10 cellular contexts compared by ENCODE assay signal in the genomic region with DNA sequence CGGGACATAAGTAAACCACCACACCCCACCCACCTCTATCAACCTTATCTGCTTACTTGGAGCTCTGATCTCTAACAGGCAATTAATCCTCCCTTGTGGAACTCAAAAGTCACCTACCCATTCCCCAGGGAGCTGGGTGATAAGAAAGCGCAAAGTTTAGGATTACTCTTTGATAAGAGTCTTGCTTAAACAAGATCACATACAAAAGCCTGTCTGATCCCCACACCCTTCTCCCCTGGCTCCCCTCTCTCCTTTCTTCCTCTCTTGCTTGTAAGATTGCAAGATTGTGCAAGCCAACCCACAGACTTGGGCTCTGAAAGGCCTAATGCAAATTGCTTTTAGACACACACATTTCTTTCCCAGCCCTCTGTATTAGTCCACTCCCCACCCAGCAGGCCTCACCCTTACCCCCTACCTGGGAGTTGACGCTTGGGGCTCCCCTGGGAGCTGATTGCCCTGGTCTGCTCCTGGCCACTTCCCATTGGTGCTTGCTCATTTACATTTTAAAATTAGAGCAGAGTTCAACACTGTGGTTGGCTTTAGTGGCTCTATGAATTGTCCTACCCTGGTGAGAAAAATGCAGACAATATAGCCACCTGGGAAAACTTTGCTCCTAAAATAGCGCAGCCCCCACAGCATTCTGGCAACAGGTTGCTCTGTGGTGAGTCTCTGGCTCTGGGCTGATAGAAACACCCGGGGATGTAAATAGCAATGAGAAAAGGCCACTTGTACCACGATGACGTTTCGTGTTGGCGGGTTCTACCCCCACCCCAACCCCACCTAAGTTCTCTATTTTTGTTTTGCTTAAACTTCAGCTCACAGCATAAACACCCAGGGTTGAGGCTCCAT. TPM values are rescaled to one million over a fixed set of nuclear protein-coding genes. Genes with fewer than 3 reads are reported as not detected.
DNase-seq lines count a peak whose midpoint lies in the region; ATAC-seq, FAIRE-seq and TF ChIP-seq lines count a peak whose summit lies in the region.
"Had no signal": no experiment of that assay in that cellular context is flagged by ENCODE, and none has a peak within 500 bp of the region (broad histone marks: within the 10 kb centered on the region; RNA-seq: fewer than 3 reads in every experiment).

No MANE protein-coding gene starts in this region.

- no peak overlapping the region for H3K23ac ChIP-seq in H1 (ENCODE audit: insufficient read length)

- no peak overlapping the region for H3K4me3 ChIP-seq in H1 (ENCODE audit: extremely low read depth in 1 of 4, insufficient read depth in 2 of 4, low read depth in 3 of 4, low read length in 4 of 4)

- 77% methylated on average over 9 of the region's 9 CpGs; no CpG with 5 or more reads in 1 of the 2 experiments for WGBS in H1 (ENCODE audit: extremely low coverage in 1 of 2, insufficient coverage in 1 of 2, insufficient read length in 1 of 2, insufficient replicate concordance in 2 of 2, low coverage in 1 of 2, low lambda C conversion rate in 2 of 2, missing lambda C conversion rate in 1 of 2), 2 experiments

- H3K18ac ChIP-seq in H1 (ENCODE audit: extremely low read depth, low read length): 0 out of 2 replicates have a peak overlapping the region, but pooled peaks have one; percentile 32

- no peak overlapping the region; a peak in 1 of 7 replicates for H3K9ac ChIP-seq in H1 (replicated peaks in 1 of 4; ENCODE audit: extremely low read depth in 1 of 4, low read depth in 3 of 4, low read length in 3 of 4)
- H3K9ac ChIP-seq: parathyroid adenoma had no signal

- TF ChIP-seq CTCF in H1 (IDR thresholded peaks at IDR 0.05; ENCODE audit: control extremely low read depth in 1 of 3, insufficient read depth in 1 of 3, low read depth in 1 of 3, low read length in 3 of 3) (no peak), omental fat pad (IDR thresholded peaks at IDR 0.05) (no peak)

- no peaks in the 10 kb centered on the region for H3K9me3 ChIP-seq in H1 (ENCODE audit: insufficient read depth in 2 of 2, low read depth in 1 of 2, low read length in 1 of 2)

- H3K27me3 ChIP-seq in H1 (replicated peaks in 1 of 4; ENCODE audit: control insufficient read depth in 3 of 4, extremely low read depth in 1 of 4, insufficient read depth in 3 of 4, low read length in 3 of 4): no peaks in the 10 kb centered on the region

- no peak overlapping the region for H4K91ac ChIP-seq in H1 (replicated peaks; ENCODE audit: insufficient read length, low read length)

- no peak overlapping the region for H2AK5ac ChIP-seq in H1 (ENCODE audit: low read depth, low read length)

- TF ChIP-seq POLR2A in H1 (IDR thresholded peaks at IDR 0.05; ENCODE audit: control extremely low read depth in 1 of 2, low read depth in 2 of 2, low read length in 2 of 2): no peak

- H2BK12ac ChIP-seq in H1 (ENCODE audit: low read depth, low read length): peak overlapping the region; percentile 71

- no peaks in the 10 kb centered on the region for H3K23me2 ChIP-seq in H1 (ENCODE audit: low read depth, low read length)

- no peaks in the 10 kb centered on the region for H3K79me1 ChIP-seq in H1 (ENCODE audit: low read depth, low read length)

- no peak overlapping the region for H4K8ac ChIP-seq in H1 (ENCODE audit: extremely low read depth, insufficient read depth, low read length)

- H3K4me1 ChIP-seq in H1 (replicated peaks in 1 of 4; ENCODE audit: control insufficient read depth in 3 of 4, insufficient read depth in 4 of 4, low read length in 3 of 4): peaks cover 0 to 13% (median 10%) of the 10 kb centered on the region in 4 experiments; a peak in 6 of 7 replicates

- no peaks in the 10 kb centered on the region for H3K79me2 ChIP-seq in H1 (ENCODE audit: control insufficient read depth in 1 of 2, insufficient read depth in 2 of 2, low read length in 2 of 2)
- H3K79me2 ChIP-seq: parathyroid adenoma had no signal

- POLR2A ChIA-PET in H1 (lab: Charles Lee; ENCODE audit: partially characterized antibody): no interaction called here

- peak overlapping the region; percentile 48 for H2BK20ac ChIP-seq in H1 (ENCODE audit: low read length)

- no peak overlapping the region for H3K4ac ChIP-seq in H1 (replicated peaks; ENCODE audit: insufficient read length, low read depth, low read length)

- no peak overlapping the region for H3K56ac ChIP-seq in H1 (replicated peaks; ENCODE audit: insufficient read length, low read depth, low read length)

- no peak overlapping the region for H2BK15ac ChIP-seq in H1 (ENCODE audit: low read length)

- no peak for FAIRE-seq in H1 (lab: Jason Lieb, UNC)

- CTCF ChIA-PET in H1 (lab: Charles Lee; ENCODE audit: partially characterized antibody): interaction anchor here (0.6 to 16.2 kb wide), 7 partner anchors 9 to 457 kb away, joined by 3 to 164 read pairs (median 4); no protein-coding TSS in a partner anchor

- H3K27ac ChIP-seq in H1 (ENCODE audit: low read depth, low read length): no peak overlapping the region
- H3K27ac ChIP-seq: parathyroid adenoma had no signal

- H4K20me1 ChIP-seq in H1 (replicated peaks in 1 of 2; ENCODE audit: control insufficient read depth in 1 of 2, insufficient read depth in 2 of 2, low read length in 2 of 2): no peaks in the 10 kb centered on the region

- no peaks in the 10 kb centered on the region for H3K36me3 ChIP-seq in H1 (ENCODE audit: control insufficient read depth in 2 of 4, insufficient read depth in 4 of 4, low read length in 3 of 4)

- H2AFZ ChIP-seq in H1 (ENCODE audit: low read length): no peak overlapping the region
- H2AFZ ChIP-seq: parathyroid adenoma had no signal

- no peak for TF ChIP-seq RAD21 in H1 (IDR thresholded peaks at IDR 0.05 in 1 of 2, conservative IDR thresholded peaks at IDR 0.05 in 1 of 2; ENCODE audit: low read depth in 2 of 2, low read length in 2 of 2)

- TF ChIP-seq EP300 in H1 (IDR thresholded peaks at IDR 0.05; ENCODE audit: borderline replicate concordance in 1 of 2, low read depth in 2 of 2, low read length in 2 of 2): no peak

- H4K5ac ChIP-seq in H1 (ENCODE audit: insufficient read length, low read depth, low read length): no peak overlapping the region

- peak; percentile 73 for ATAC-seq in GM18519 (IDR thresholded peaks at IDR 0.05; ENCODE audit: low FRiP score, unreplicated experiment)
- ATAC-seq in HG02642 (IDR thresholded peaks at IDR 0.05; ENCODE audit: poor library complexity, unreplicated experiment): peak; percentile 85
- peak; percentile 18 for ATAC-seq in omental fat pad (ENCODE audit: low FRiP score)
- ATAC-seq: T-cell had no signal

- H2BK120ac ChIP-seq in H1 (replicated peaks; ENCODE audit: low read depth, low read length): no peak overlapping the region

- 0 out of 2 replicates have a peak overlapping the region, but pooled peaks have one; percentile 38 for H2BK5ac ChIP-seq in H1 (ENCODE audit: low read depth, low read length)

- H3K14ac ChIP-seq in H1 (ENCODE audit: insufficient read length): no peak overlapping the region

- peak; percentile 22 for DNase-seq in NCI-H146 treated with DMSO at 0.1 percent for 48 hours (lab: John Stamatoyannopoulos, UW; ENCODE audit: unreplicated experiment)
- no peak for DNase-seq in H1 (ENCODE audit: low read depth in 1 of 2, low spot score in 2 of 2)
- no peak for DNase-seq in omental fat pad (ENCODE audit: low spot score)
- no peak for DNase-seq in NCI-H774 (lab: John Stamatoyannopoulos, UW)
- DNase-seq in activated T-cell treated with anti-CD3 and anti-CD28 coated beads, Interleukin-2, amount 50 U/mL, for 48 hours: no peak
- no peak for DNase-seq in effector CD8-positive, alpha-beta T cell (lab: John Stamatoyannopoulos, UW)

- H3K4me2 ChIP-seq in H1 (ENCODE audit: insufficient read depth in 1 of 2, low read depth in 2 of 2, low read length in 2 of 2): peak overlapping the region in 1 of 2 experiments; percentile 6; a peak in 2 of 4 replicates

TF ChIP-seq in H1, 55 proteins besides CTCF, POLR2A, EP300 and RAD21:
- 0 out of 2 replicates have a peak, but pooled peaks have one; percentile 63 for TF ChIP-seq CEBPB (IDR thresholded peaks at IDR 0.05; ENCODE audit: low read depth, low read length)
- no peak for TF ChIP-seq SP2 (IDR thresholded peaks at IDR 0.05; ENCODE audit: low read length)

RNA-seq across cellular contexts. Expression of a gene that starts 58.9 kb away (rescaled TPM):
- 212 and 218 TPM in 2 replicates for total RNA-seq in H1 (2021; fragmentation: NEBNext Ultra II Directional; extraction: Animal tissue kit (Norgen Biotek cat#: 25700))
- polyA plus RNA-seq in H1 (2011; rRNA removed): 37.7 and 40.3 TPM in 2 replicates
- 103 TPM for polyA plus RNA-seq in H1 (2011; cell fraction: cytosol; rRNA removed)
- polyA plus RNA-seq in H1 (2011; cell fraction: nucleus; rRNA removed): 30.8 TPM
- 108 to 225 TPM (median 124 TPM) in 4 replicates for polyA plus RNA-seq in H1 (2012, experiment 1 of 2)
- polyA plus RNA-seq in H1 (2012, experiment 2 of 2): 45.3 TPM
- polyA plus RNA-seq in H1 (2013, experiment 1 of 2): 257 TPM
- 290 TPM for polyA plus RNA-seq in H1 (2013, experiment 2 of 2)
- polyA minus RNA-seq in H1 (2011; rRNA and poly(A)+ RNA removed): 52.2 and 54.2 TPM in 2 replicates
- polyA minus RNA-seq in H1 (2011; cell fraction: cytosol; rRNA and poly(A)+ RNA removed): 99.4 TPM
- 42.2 TPM for polyA minus RNA-seq in H1 (2011; cell fraction: nucleus; rRNA and poly(A)+ RNA removed)
- under 1 TPM in 1 of 4 donors, not detected in 3; 0.46 TPM for total RNA-seq in omental fat pad

Comparison
In these comparisons a context has a peak if more than half of its experiments do, and no peak if none do; other contexts are left out.
1. ATAC-seq: peak in every context shown above with its lines; median percentile 85 in HG02642; 73 in GM18519; 18 in omental fat pad.
2. RNA of a gene that starts 58.9 kb away (total RNA-seq): 212 to 218 TPM in H1; 0.46 TPM in omental fat pad; every median in the first group is over 100 times any median in the second.